13 cellular contexts compared by ENCODE assay signal in genomic region chr15:96254168-96254567, GRCh38.
"Had no signal": no experiment of that assay in that cellular context is flagged by ENCODE, and none has a peak within 500 bp of the region (broad histone marks: within the 10 kb centered on the region; RNA-seq: fewer than 3 reads in every experiment).

No MANE protein-coding gene starts in this region.

- H3K4me1 ChIP-seq: prostate gland, suprapubic skin, upper lobe of left lung had no signal

- H3K4me3 ChIP-seq: prostate gland, suprapubic skin, upper lobe of left lung had no signal

- H3K36me3 Mint-ChIP-seq: activated naive CD8-positive, alpha-beta T cell treated with anti-CD3 and anti-CD28 coated beads for 36 hours had no signal

- H3K27ac ChIP-seq: brain microvascular endothelial cell, prostate gland, suprapubic skin, upper lobe of left lung had no signal

- H3K9me3 ChIP-seq: prostate gland, suprapubic skin, upper lobe of left lung had no signal

- H3K27me3 Mint-ChIP-seq: activated CD4-positive, alpha-beta T cell treated with anti-CD3 and anti-CD28 coated beads, Interleukin-2, amount 10 ng/mL, durations not matched to agents 7 days and 5 days had no signal

- H3K9me3 Mint-ChIP-seq: activated CD4-positive, alpha-beta T cell treated with anti-CD3 and anti-CD28 coated beads, Interleukin-2, amount 10 ng/mL, durations not matched to agents 7 days and 5 days; activated naive CD8-positive, alpha-beta T cell treated with anti-CD3 and anti-CD28 coated beads for 36 hours; nephron progenitor cell had no signal

- H3K36me3 ChIP-seq: brain microvascular endothelial cell, prostate gland, suprapubic skin, upper lobe of left lung had no signal

- ATAC-seq: right cardiac atrium; stimulated activated naive CD8-positive, alpha-beta T cell treated with anti-CD3 and anti-CD28 coated beads, Interleukin-15, Interleukin-2, amounts not matched to agents 100 U/mL and 50 U/mL, for 24 hours had no signal

- H3K4me1 Mint-ChIP-seq: activated CD4-positive, alpha-beta T cell treated with anti-CD3 and anti-CD28 coated beads, Interleukin-2, amount 10 ng/mL, durations not matched to agents 7 days and 5 days; activated naive CD8-positive, alpha-beta T cell treated with anti-CD3 and anti-CD28 coated beads for 36 hours; nephron progenitor cell had no signal

- H3K27ac Mint-ChIP-seq: activated CD4-positive, alpha-beta T cell treated with anti-CD3 and anti-CD28 coated beads, Interleukin-2, amount 10 ng/mL, durations not matched to agents 7 days and 5 days; activated naive CD8-positive, alpha-beta T cell treated with anti-CD3 and anti-CD28 coated beads for 36 hours; nephron progenitor cell had no signal

- DNase-seq: activated CD4-positive, alpha-beta T cell treated with anti-CD3 and anti-CD28 coated beads, Interleukin-2, amount 10 ng/mL, durations not matched to agents 7 days and 5 days; activated CD4-positive, CD25-positive, alpha-beta regulatory T cell; activated gamma-delta T cell treated with Interleukin-2 at 50 U/mL for 16 hours; activated naive CD8-positive, alpha-beta T cell treated with anti-CD3 and anti-CD28 coated beads for 36 hours; brain microvascular endothelial cell; effector CD8-positive, alpha-beta T cell; foreskin melanocyte; nephron progenitor cell; right cardiac atrium; stimulated activated naive CD8-positive, alpha-beta T cell treated with anti-CD3 and anti-CD28 coated beads, Interleukin-15, Interleukin-2, amounts not matched to agents 100 U/mL and 50 U/mL, for 24 hours; upper lobe of left lung had no signal

- H3K4me3 Mint-ChIP-seq: activated CD4-positive, alpha-beta T cell treated with anti-CD3 and anti-CD28 coated beads, Interleukin-2, amount 10 ng/mL, durations not matched to agents 7 days and 5 days; activated naive CD8-positive, alpha-beta T cell treated with anti-CD3 and anti-CD28 coated beads for 36 hours; nephron progenitor cell had no signal

- H3K27me3 ChIP-seq: brain microvascular endothelial cell, suprapubic skin, upper lobe of left lung had no signal
